Comparison of ENCODE assay signal across 27 cellular contexts in genomic region chr5:63774939-63775338, GRCh38.
DNase-seq lines count a peak whose midpoint lies in the region; ATAC-seq and TF ChIP-seq lines count a peak whose summit lies in the region.
"Had no signal": no experiment of that assay in that cellular context is flagged by ENCODE, and none has a peak within 500 bp of the region (broad histone marks: within the 10 kb centered on the region; RNA-seq: fewer than 3 reads in every experiment).

No MANE protein-coding gene starts in this region.

- H3K4me2 ChIP-seq in GM23248 (ENCODE audit: unreplicated experiment): no peak overlapping the region
- H3K4me2 ChIP-seq: PC-9 had no signal

- H3K79me2 ChIP-seq in GM23248 (ENCODE audit: insufficient read depth): no peaks in the 10 kb centered on the region

- peak; percentile 46 for ATAC-seq in GM18498 (IDR thresholded peaks at IDR 0.05; ENCODE audit: unreplicated experiment)
- peak; percentile 93 for ATAC-seq in GM18867 (IDR thresholded peaks at IDR 0.05; ENCODE audit: unreplicated experiment)
- ATAC-seq in HG02610 (IDR thresholded peaks at IDR 0.05; ENCODE audit: unreplicated experiment): peak; percentile 66
- ATAC-seq in HG03432 (IDR thresholded peaks at IDR 0.05; ENCODE audit: unreplicated experiment): peak; percentile 82
- ATAC-seq: HepG2, Right ventricle myocardium inferior had no signal

- no peak overlapping the region for H3K27ac ChIP-seq in adrenal gland
- H3K27ac ChIP-seq in GM23248: no peak overlapping the region
- H3K27ac ChIP-seq: PC-9, SJCRH30 had no signal

- H3K27me3 ChIP-seq in adrenal gland: no peaks in the 10 kb centered on the region
- no peaks in the 10 kb centered on the region for H3K27me3 ChIP-seq in GM23248 (replicated peaks; ENCODE audit: insufficient read depth)
- H3K27me3 ChIP-seq: BE2C had no signal

- intact Hi-C loops in adrenal gland (cut with DNase I): no loop called here

- WGBS in adrenal gland, 4 donors: 93 to 100% (median 96%) methylated on average over 1 of the region's 1 CpG
- WGBS in GM23248 (ENCODE audit: low coverage in 1 of 2, low lambda C conversion rate in 2 of 2, missing lambda C conversion rate in 2 of 2), 2 experiments: 79 to 84% methylated on average over 1 of the region's 1 CpG

- no peaks in the 10 kb centered on the region for H4K20me1 ChIP-seq in GM23248 (ENCODE audit: insufficient read depth)

- no peak overlapping the region for H2AFZ ChIP-seq in GM23248
- H2AFZ ChIP-seq: PC-9 had no signal

- no peak overlapping the region for H3K9ac ChIP-seq in GM23248

- H3F3A ChIP-seq in GM23248 (ENCODE audit: insufficient read depth): no peaks in the 10 kb centered on the region

- DNase-seq in NCI-H510A treated with DMSO at 0.1 percent for 48 hours (lab: John Stamatoyannopoulos, UW) (no peak), adrenal gland (no peak), GM23248 (no peak)
- DNase-seq: 8988T; ACHN; BE2C; CD8-positive, alpha-beta memory T cell; DMS 273 treated with DMSO at 0.1 percent for 48 hours; DMS79; EL; GDM1; HCEC 1CT; Karpas-422; NCI-H1092; NCI-H1436; NCI-H187; NCI-H2081 treated with DMSO at 0.1 percent for 48 hours; NCI-H524 treated with DMSO at 0.1 percent for 48 hours; PC-9; SJCRH30; T-helper 2 cell had no signal

- H3K9me2 ChIP-seq in GM23248 (ENCODE audit: insufficient read depth): no peaks in the 10 kb centered on the region

- TF ChIP-seq POLR2A in adrenal gland (IDR thresholded peaks at IDR 0.05): no peak

- TF ChIP-seq CTCF in adrenal gland (IDR thresholded peaks at IDR 0.05): no peak

- H3K36me3 ChIP-seq in adrenal gland (replicated peaks in 1 of 2) (no peaks in the 10 kb centered on the region), GM23248 (ENCODE audit: low read depth) (no peaks in the 10 kb centered on the region)
- H3K36me3 ChIP-seq: BE2C, SJCRH30 had no signal

- H3K4me3 ChIP-seq in adrenal gland (no peak overlapping the region), GM23248 (no peak overlapping the region)
- H3K4me3 ChIP-seq: PC-9, SJCRH30 had no signal

- no peaks in the 10 kb centered on the region for H3K4me1 ChIP-seq in adrenal gland (replicated peaks in 1 of 2)
- H3K4me1 ChIP-seq in GM23248 (ENCODE audit: insufficient read depth): no peaks in the 10 kb centered on the region
- H3K4me1 ChIP-seq: BE2C, SJCRH30 had no signal

- H3K9me3 ChIP-seq in adrenal gland (replicated peaks in 1 of 3): no peaks in the 10 kb centered on the region
- no peaks in the 10 kb centered on the region for H3K9me3 ChIP-seq in GM23248 (ENCODE audit: low read depth)
- H3K9me3 ChIP-seq: BE2C, SJCRH30 had no signal

- in situ Hi-C loops in GM23248 (cut with MboI): no loop called here
